In the genomic region with DNA sequence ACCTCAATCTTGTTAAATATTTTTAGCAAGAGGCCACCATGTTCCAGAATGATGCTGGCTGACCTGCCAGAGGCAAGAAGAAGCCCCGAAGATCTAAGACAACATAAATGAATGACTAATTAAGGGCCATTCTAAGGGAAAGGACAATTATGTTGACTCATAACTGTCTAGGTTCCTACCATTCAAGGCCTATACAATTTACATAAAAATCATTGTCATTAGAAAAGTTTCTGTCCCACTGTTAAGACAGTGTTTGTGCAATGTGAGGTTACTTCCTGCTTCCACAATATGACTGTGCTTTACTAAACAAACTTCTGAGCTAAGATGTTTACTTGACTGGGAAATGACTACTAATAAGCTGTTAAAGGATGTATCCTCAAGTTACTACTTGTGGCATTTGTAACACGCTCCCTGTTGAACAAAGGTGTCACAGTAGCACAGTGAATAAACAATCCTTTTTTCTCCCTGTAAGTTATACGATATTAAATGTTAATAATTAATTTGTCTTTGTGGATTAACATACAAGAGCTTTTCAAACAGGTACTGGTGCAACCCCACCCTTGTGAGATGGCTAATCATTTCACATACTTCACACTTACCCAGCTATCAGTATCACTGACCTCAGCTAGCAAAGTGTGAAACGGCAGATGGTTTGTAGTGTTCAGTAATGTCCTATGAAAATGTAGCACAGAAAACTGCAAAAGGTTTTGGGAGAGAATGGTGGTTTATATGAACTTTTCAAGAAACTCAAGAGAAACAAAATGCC, we compare ENCODE assay signal across 10 cellular contexts.
DNase-seq lines count a peak whose midpoint lies in the region; ATAC-seq and TF ChIP-seq lines count a peak whose summit lies in the region.
"Had no signal": no experiment of that assay in that cellular context is flagged by ENCODE, and none has a peak within 500 bp of the region (broad histone marks: within the 10 kb centered on the region; RNA-seq: fewer than 3 reads in every experiment).

No MANE protein-coding gene starts in this region.

- TF ChIP-seq CTCF in GM12865 (IDR thresholded peaks at IDR 0.05; ENCODE audit: insufficient read depth, low read depth, low read length, missing control alignments) (no peak), gastrocnemius medialis (IDR thresholded peaks at IDR 0.05 in 4 of 5, conservative IDR thresholded peaks at IDR 0.05 in 1 of 5) (no peak), osteocyte (IDR thresholded peaks at IDR 0.05) (no peak)

- no peak overlapping the region for H3K4me3 Mint-ChIP-seq in osteocyte (ENCODE audit: unreplicated experiment)
- H3K4me3 Mint-ChIP-seq: stimulated activated naive B cell treated with anti-CD40 and anti-IgM and Interleukin-4, amounts not matched to agents 10 μg/mL and 1 μg/mL and 100 μg/mL, for 72 hours had no signal

- intact Hi-C loops in gastrocnemius medialis (cut with DNase I; ENCODE audit: low total_unique reads), result no loop called here

- no peaks in the 10 kb centered on the region for H3K9me3 ChIP-seq in gastrocnemius medialis

- H3K27ac Mint-ChIP-seq in osteocyte (ENCODE audit: unreplicated experiment), result no peak overlapping the region
- H3K27ac Mint-ChIP-seq: stimulated activated naive B cell treated with anti-CD40 and anti-IgM and Interleukin-4, amounts not matched to agents 10 μg/mL and 1 μg/mL and 100 μg/mL, for 72 hours had no signal

- TF ChIP-seq POLR2A in gastrocnemius medialis (IDR thresholded peaks at IDR 0.05), result no peak

- no peaks in the 10 kb centered on the region for H3K36me3 Mint-ChIP-seq in osteocyte (ENCODE audit: unreplicated experiment)
- H3K36me3 Mint-ChIP-seq: stimulated activated naive B cell treated with anti-CD40 and anti-IgM and Interleukin-4, amounts not matched to agents 10 μg/mL and 1 μg/mL and 100 μg/mL, for 72 hours had no signal

- H3K36me3 ChIP-seq in gastrocnemius medialis, result no peaks in the 10 kb centered on the region

- peaks cover 11% of the 10 kb centered on the region for H3K4me1 Mint-ChIP-seq in osteocyte (ENCODE audit: unreplicated experiment)
- H3K4me1 Mint-ChIP-seq: stimulated activated naive B cell treated with anti-CD40 and anti-IgM and Interleukin-4, amounts not matched to agents 10 μg/mL and 1 μg/mL and 100 μg/mL, for 72 hours had no signal

- H3K4me3 ChIP-seq in GM12865 (ENCODE audit: low read depth, low read length) (no peak overlapping the region), gastrocnemius medialis (no peak overlapping the region)

- DNase-seq in GM12865 (ENCODE audit: low read depth), result peak; percentile 55
- peak; percentile 35 for DNase-seq in kidney glomerular epithelial cell (lab: John Stamatoyannopoulos, UW)
- no peak for DNase-seq in gastrocnemius medialis
- DNase-seq in NCI-H510A treated with DMSO at 0.1 percent for 48 hours (lab: John Stamatoyannopoulos, UW), result no peak
- DNase-seq in osteocyte (ENCODE audit: extremely low spot score, unreplicated experiment), result no peak
- no peak for DNase-seq in stimulated activated CD4-positive, alpha-beta T cell treated with anti-CD3 and anti-CD28 coated beads, Interleukin-12 subunit alpha, Interleukin-12 subunit beta, amount 100 ng/mL, for 4 hours
- DNase-seq: NCI-H748 treated with DMSO at 0.1 percent for 48 hours; stimulated activated naive B cell treated with anti-CD40 and anti-IgM and Interleukin-4, amounts not matched to agents 10 μg/mL and 1 μg/mL and 100 μg/mL, for 72 hours had no signal

- no peaks in the 10 kb centered on the region for H3K4me1 ChIP-seq in gastrocnemius medialis

- in situ Hi-C loops in gastrocnemius medialis (cut with MboI; ENCODE audit: low sequenced_read_pairs in 4 of 4), result no loop called here

- H3K27me3 ChIP-seq in gastrocnemius medialis, result no peaks in the 10 kb centered on the region

- ATAC-seq in GM21723 (IDR thresholded peaks at IDR 0.05; ENCODE audit: unreplicated experiment) (peak; percentile 20), HG03575 (IDR thresholded peaks at IDR 0.05; ENCODE audit: extremely low read depth, insufficient number of reproducible peaks, low FRiP score, unreplicated experiment) (peak; percentile 29), gastrocnemius medialis (no peak)
- ATAC-seq: stimulated activated naive B cell treated with anti-CD40 and anti-IgM and Interleukin-4, amounts not matched to agents 10 μg/mL and 1 μg/mL and 100 μg/mL, for 72 hours had no signal

- no peak overlapping the region for H3K27ac ChIP-seq in gastrocnemius medialis

- no peaks in the 10 kb centered on the region for H3K9me3 Mint-ChIP-seq in osteocyte (ENCODE audit: unreplicated experiment)
- H3K9me3 Mint-ChIP-seq: stimulated activated naive B cell treated with anti-CD40 and anti-IgM and Interleukin-4, amounts not matched to agents 10 μg/mL and 1 μg/mL and 100 μg/mL, for 72 hours had no signal

- H3K27me3 Mint-ChIP-seq in osteocyte (ENCODE audit: unreplicated experiment), result no peaks in the 10 kb centered on the region
- H3K27me3 Mint-ChIP-seq: stimulated activated naive B cell treated with anti-CD40 and anti-IgM and Interleukin-4, amounts not matched to agents 10 μg/mL and 1 μg/mL and 100 μg/mL, for 72 hours had no signal

Comparison
In these comparisons a context has a peak if more than half of its experiments do, and no peak if none do; other contexts are left out.
1. DNase-seq: peak in GM12865 (single experiment) and kidney glomerular epithelial cell (single experiment); none in gastrocnemius medialis (0 of 2), NCI-H510A treated with DMSO at 0.1 percent for 48 hours (single experiment), osteocyte (single experiment) and stimulated activated CD4-positive, alpha-beta T cell treated with anti-CD3 and anti-CD28 coated beads, Interleukin-12 subunit alpha, Interleukin-12 subunit beta, amount 100 ng/mL, for 4 hours (single experiment).
2. ATAC-seq: peak in GM21723 (single experiment) and HG03575 (single experiment); none in gastrocnemius medialis (0 of 2).